Comparison of ENCODE assay signal across 8 cellular contexts in the genomic region with DNA sequence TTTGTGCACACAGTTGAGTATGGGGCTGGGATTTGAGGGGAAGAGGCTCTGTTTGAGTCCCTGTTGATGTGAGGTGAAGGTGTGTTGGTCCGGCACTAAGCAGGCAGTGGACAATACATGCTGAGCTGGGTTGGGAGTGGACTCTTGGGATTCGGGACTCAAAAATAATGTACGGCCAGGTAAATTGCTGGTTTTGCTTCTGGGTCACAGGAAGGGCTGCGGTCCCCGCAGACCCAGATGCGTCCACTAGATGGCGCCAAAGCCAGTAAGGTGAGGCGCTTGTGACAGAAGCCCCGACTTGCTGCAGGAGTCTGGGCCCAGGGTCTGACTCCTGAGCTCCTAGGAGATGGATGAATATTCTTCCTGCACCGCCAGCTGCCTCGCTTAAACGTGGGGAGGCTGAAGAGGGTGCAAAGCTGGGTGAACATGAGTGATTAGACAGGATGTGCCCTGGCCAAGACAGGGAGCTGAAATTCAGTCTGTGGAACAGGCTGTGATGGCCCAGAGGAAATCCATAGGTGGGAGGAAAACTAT.
DNase-seq lines count a peak whose midpoint lies in the region; ATAC-seq and TF ChIP-seq lines count a peak whose summit lies in the region.

No MANE protein-coding gene starts in this region.

- no peaks in the 10 kb centered on the region for H3K9me3 Mint-ChIP-seq in natural killer cell treated with Interleukin-12 subunit alpha and Interleukin-12 subunit beta and Interleukin-15 and Interleukin-18, amount 100 ng/mL, for 72 hours
- H3K9me3 Mint-ChIP-seq in stimulated activated naive B cell treated with anti-CD40 and anti-IgM and Interleukin-4, amounts not matched to agents 10 μg/mL and 1 μg/mL and 100 μg/mL, for 72 hours, result no peaks in the 10 kb centered on the region

- TF ChIP-seq CTCF in A673 (conservative IDR thresholded peaks at IDR 0.05; ENCODE audit: low read depth, low read length) (peak; percentile 96), Panc1 (IDR thresholded peaks at IDR 0.05) (peak; percentile 95), esophagus muscularis mucosa (IDR thresholded peaks at IDR 0.05) (peak in 2 of 3 experiments; percentile 93 to 94)

- no peak for TF ChIP-seq POLR2A in esophagus muscularis mucosa (IDR thresholded peaks at IDR 0.05; ENCODE audit: low read depth)

- H3K36me3 ChIP-seq in A673 (ENCODE audit: insufficient read depth, low read length, poor library complexity, severe bottlenecking) (no peaks in the 10 kb centered on the region), Panc1 (ENCODE audit: control insufficient read depth, insufficient read depth, low read length) (no peaks in the 10 kb centered on the region), esophagus muscularis mucosa (no peaks in the 10 kb centered on the region)

- in situ Hi-C loops in Panc1 (cut with HindIII; ENCODE audit: low pct_unique_long_range_greater_than_20kb, low sequenced_read_pairs), result no loop called here

- H3K4me1 ChIP-seq in A673 (ENCODE audit: insufficient read depth, low read length, poor library complexity, severe bottlenecking) (peaks cover 11% of the 10 kb centered on the region), Panc1 (ENCODE audit: control insufficient read depth, insufficient read depth, low read length) (peaks cover 22% of the 10 kb centered on the region), esophagus muscularis mucosa (peaks cover 0 to 31% (median 22%) of the 10 kb centered on the region in 4 donors)

- H3K4me3 Mint-ChIP-seq in natural killer cell treated with Interleukin-12 subunit alpha and Interleukin-12 subunit beta and Interleukin-15 and Interleukin-18, amount 100 ng/mL, for 72 hours, result no peak overlapping the region
- no peak overlapping the region for H3K4me3 Mint-ChIP-seq in stimulated activated naive B cell treated with anti-CD40 and anti-IgM and Interleukin-4, amounts not matched to agents 10 μg/mL and 1 μg/mL and 100 μg/mL, for 72 hours

- peak; percentile 86 for DNase-seq in A673 (ENCODE audit: low spot score)
- DNase-seq in Kasumi-1 (lab: John Stamatoyannopoulos, UW), result peak; percentile 65 to 67
- peak; percentile 57 for DNase-seq in Panc1 (ENCODE audit: low read depth, low spot score)
- DNase-seq in activated T-cell treated with anti-CD3 and anti-CD28 coated beads, Interleukin-2, amount 50 U/mL, for 1 hour, result peak; percentile 92
- no peak for DNase-seq in esophagus muscularis mucosa (ENCODE audit: extremely low spot score)
- DNase-seq in natural killer cell treated with Interleukin-12 subunit alpha and Interleukin-12 subunit beta and Interleukin-15 and Interleukin-18, amount 100 ng/mL, for 72 hours (ENCODE audit: low spot score), result peak; percentile 84
- peak; percentile 77 for DNase-seq in stimulated activated naive B cell treated with anti-CD40 and anti-IgM and Interleukin-4, amounts not matched to agents 10 μg/mL and 1 μg/mL and 100 μg/mL, for 72 hours

- H3K9me3 ChIP-seq in A673 (ENCODE audit: low read depth, low read length, poor library complexity, severe bottlenecking), result no peaks in the 10 kb centered on the region
- no peaks in the 10 kb centered on the region for H3K9me3 ChIP-seq in Panc1 (ENCODE audit: control insufficient read depth, insufficient read depth, low read depth, low read length)
- no peaks in the 10 kb centered on the region for H3K9me3 ChIP-seq in esophagus muscularis mucosa

- H3K4me3 ChIP-seq in A673 (ENCODE audit: low read depth, low read length, poor library complexity, severe bottlenecking) (no peak overlapping the region), Panc1 (ENCODE audit: low read depth in 2 of 2, low read length in 2 of 2) (peak overlapping the region; percentile 14 to 38; a peak in 2 of 4 replicates), esophagus muscularis mucosa (no peak overlapping the region)

- H3K4me1 Mint-ChIP-seq in natural killer cell treated with Interleukin-12 subunit alpha and Interleukin-12 subunit beta and Interleukin-15 and Interleukin-18, amount 100 ng/mL, for 72 hours (ENCODE audit: low read depth in 2 of 2), result peaks cover 17 to 29% of the 10 kb centered on the region in 2 donors
- H3K4me1 Mint-ChIP-seq in stimulated activated naive B cell treated with anti-CD40 and anti-IgM and Interleukin-4, amounts not matched to agents 10 μg/mL and 1 μg/mL and 100 μg/mL, for 72 hours, result peaks cover 44 to 81% of the 10 kb centered on the region in 2 donors

- ATAC-seq in GM18870 (IDR thresholded peaks at IDR 0.05; ENCODE audit: unreplicated experiment) (peak; percentile 23), Panc1 (peak; percentile 59)
- ATAC-seq in natural killer cell treated with Interleukin-12 subunit alpha and Interleukin-12 subunit beta and Interleukin-15 and Interleukin-18, amount 100 ng/mL, for 72 hours, result peak in 1 of 2 donors; percentile 31
- peak; percentile 25 to 27 for ATAC-seq in stimulated activated naive B cell treated with anti-CD40 and anti-IgM and Interleukin-4, amounts not matched to agents 10 μg/mL and 1 μg/mL and 100 μg/mL, for 72 hours (replicated peaks)

- BruUV-seq in A673 (replicated peaks; lab: Mats Ljungman, UMichigan) (no TSS peak), Panc1 (replicated peaks; lab: Mats Ljungman, UMichigan) (no TSS peak)

- WGBS in esophagus muscularis mucosa, result 3% methylated on average over 12 of the region's 12 CpGs

- no peak for TF ChIP-seq EP300 in esophagus muscularis mucosa (IDR thresholded peaks at IDR 0.05)

- H3K27ac Mint-ChIP-seq in natural killer cell treated with Interleukin-12 subunit alpha and Interleukin-12 subunit beta and Interleukin-15 and Interleukin-18, amount 100 ng/mL, for 72 hours, result peak overlapping the region in 1 of 2 donors; percentile 14
- peak overlapping the region; percentile 67 for H3K27ac Mint-ChIP-seq in stimulated activated naive B cell treated with anti-CD40 and anti-IgM and Interleukin-4, amounts not matched to agents 10 μg/mL and 1 μg/mL and 100 μg/mL, for 72 hours

- H3K27me3 ChIP-seq in A673 (replicated peaks; ENCODE audit: insufficient read depth, low read depth, low read length, poor library complexity) (no peaks in the 10 kb centered on the region), Panc1 (ENCODE audit: control insufficient read depth, insufficient read depth, low read length) (no peaks in the 10 kb centered on the region), esophagus muscularis mucosa (no peaks in the 10 kb centered on the region)

- POLR2A ChIA-PET in A673 (lab: Charles Lee; ENCODE audit: low non-redundant PET) (no interaction called here), Panc1 (lab: Charles Lee) (no interaction called here)

- H3K36me3 Mint-ChIP-seq in natural killer cell treated with Interleukin-12 subunit alpha and Interleukin-12 subunit beta and Interleukin-15 and Interleukin-18, amount 100 ng/mL, for 72 hours, result no peaks in the 10 kb centered on the region
- no peaks in the 10 kb centered on the region for H3K36me3 Mint-ChIP-seq in stimulated activated naive B cell treated with anti-CD40 and anti-IgM and Interleukin-4, amounts not matched to agents 10 μg/mL and 1 μg/mL and 100 μg/mL, for 72 hours

- intact Hi-C loops in A673 (cut with micrococcal nuclease; ENCODE audit: unreplicated experiment), result loop anchor here (1.0 to 2.0 kb wide), 2 partner anchors 72 to 208 kb away; no protein-coding TSS in a partner anchor
- intact Hi-C loops in Panc1 (cut with micrococcal nuclease; ENCODE audit: unreplicated experiment), result loop anchor here (2.0 to 10.0 kb wide), 2 partner anchors 72 to 210 kb away; no protein-coding TSS in a partner anchor
- intact Hi-C loops in esophagus muscularis mucosa (cut with DNase I), result loop anchor here (2.0 kb wide), 2 partner anchors 64 to 72 kb away; no protein-coding TSS in a partner anchor

- no peaks in the 10 kb centered on the region for H3K27me3 Mint-ChIP-seq in natural killer cell treated with Interleukin-12 subunit alpha and Interleukin-12 subunit beta and Interleukin-15 and Interleukin-18, amount 100 ng/mL, for 72 hours
- no peaks in the 10 kb centered on the region for H3K27me3 Mint-ChIP-seq in stimulated activated naive B cell treated with anti-CD40 and anti-IgM and Interleukin-4, amounts not matched to agents 10 μg/mL and 1 μg/mL and 100 μg/mL, for 72 hours

- CTCF ChIA-PET in A673 (lab: Charles Lee), result interaction anchor here (0.6 to 2.1 kb wide), 10 partner anchors 8 to 279 kb away, joined by 3 to 13 read pairs (median 4); no protein-coding TSS in a partner anchor
- CTCF ChIA-PET in Panc1 (lab: Charles Lee), result interaction anchor here (0.7 to 1.6 kb wide), 6 partner anchors 16 to 208 kb away, joined by 3 to 11 read pairs (median 6); a partner anchor contains a TSS

- H3K27ac ChIP-seq in A673 (ENCODE audit: low read depth, low read length, poor library complexity, severe bottlenecking) (no peak overlapping the region), Panc1 (ENCODE audit: low read length) (no peak overlapping the region), esophagus muscularis mucosa (replicated peaks in 1 of 4) (no peak overlapping the region)

Comparison
In these comparisons a context has a peak if more than half of its experiments do, and no peak if none do; other contexts are left out.
1. H3K4me3 ChIP-seq: peak in Panc1 (2 of 2); none in A673 (single experiment) and esophagus muscularis mucosa (0 of 4).
2. Peak in every context shown above with its lines, with median percentiles within 50 percentile points of each other: CTCF ChIP-seq.